In genomic region chr7:100852048-100852872, GRCh38 we compare ENCODE assay signal across 8 cellular contexts. TPM values are rescaled to one million over a fixed set of nuclear protein-coding genes. Genes with fewer than 3 reads are reported as not detected.
DNase-seq lines count a peak whose midpoint lies in the region; ATAC-seq and TF ChIP-seq lines count a peak whose summit lies in the region.

Gene SLC12A9, plus strand, starts transcription at chr7:100852713. Its CDS starts 1,485 bp downstream, at chr7:100854198.

- H3K4me3 ChIP-seq in AG10803 (ENCODE audit: low read length) = peak within 1 kb of the TSS; percentile 78
- H3K4me3 ChIP-seq in coronary artery = peak within 1 kb of the TSS; percentile 94

- intact Hi-C loops in left colon (cut with DNase I, micrococcal nuclease) = loop anchor here in 1 of 2 donors (2.0 to 5.0 kb wide), 2 partner anchors 53 to 145 kb away; partner anchors contain the start of gene POP7

- peak; percentile 89 for DNase-seq in AG10803 (ENCODE audit: low read depth)
- DNase-seq in NCI-H524 (lab: John Stamatoyannopoulos, UW) = peak; percentile 75 to 77
- DNase-seq in activated CD4-positive, alpha-beta T cell treated with anti-CD3 and anti-CD28 coated beads for 48 hours = peak; percentile 91
- DNase-seq in coronary artery (ENCODE audit: low spot score) = peak; percentile 90
- DNase-seq in left colon = peak; percentile 92 to 96
- peak; percentile 71 to 85 for DNase-seq in stimulated activated CD4-positive, alpha-beta T cell treated with anti-CD3 and anti-CD28 coated beads, Interleukin-1b, Interleukin-23, amount 100 ng/mL, for 4 hours (ENCODE audit: low read depth in 2 of 2)

- ATAC-seq in GM19043 (IDR thresholded peaks at IDR 0.05; ENCODE audit: low read depth, unreplicated experiment) = peak; percentile 87
- ATAC-seq in HG03432 (IDR thresholded peaks at IDR 0.05; ENCODE audit: unreplicated experiment) = peak; percentile 91
- peak; percentile 98 for ATAC-seq in left colon

- peak within 1 kb of the TSS; percentile 34 to 91 for H3K27ac ChIP-seq in coronary artery

- TF ChIP-seq CTCF in AG10803 (conservative IDR thresholded peaks at IDR 0.05; ENCODE audit: low read length) = peak; percentile 82
- peak; percentile 87 for TF ChIP-seq CTCF in coronary artery (IDR thresholded peaks at IDR 0.05)

RNA-seq across cellular contexts. Expression of gene SLC12A9, which starts in this region (rescaled TPM):
- 10 to 100 TPM; 31.0 to 33.6 TPM for total RNA-seq in left colon

Comparison
In these comparisons a context has a peak if more than half of its experiments do, and no peak if none do; other contexts are left out.
1. Peak in every context shown above with its lines: DNase-seq, ATAC-seq, H3K4me3 ChIP-seq and H3K27ac ChIP-seq.